In genomic region chr10:114987995-114988394, GRCh38 we compare ENCODE assay signal across 21 cellular contexts. TPM values are rescaled to one million over a fixed set of nuclear protein-coding genes. Genes with fewer than 3 reads are reported as not detected.
DNase-seq lines count a peak whose midpoint lies in the region; ATAC-seq and TF ChIP-seq lines count a peak whose summit lies in the region.
"Had no signal": no experiment of that assay in that cellular context is flagged by ENCODE, and none has a peak within 500 bp of the region (broad histone marks: within the 10 kb centered on the region; RNA-seq: fewer than 3 reads in every experiment).

No MANE protein-coding gene starts in this region.

- no peak for ATAC-seq in activated naive CD8-positive, alpha-beta T cell treated with anti-CD3 and anti-CD28 coated beads, Interleukin-2, amount 50 U/mL, for 24 hours
- ATAC-seq in GM18867 (IDR thresholded peaks at IDR 0.05; ENCODE audit: unreplicated experiment) = no peak
- ATAC-seq in CD8-positive, alpha-beta T cell = no peak
- ATAC-seq: activated CD4-positive, CD25-positive, alpha-beta regulatory T cell treated with anti-CD3 and anti-CD28 coated beads, Interleukin-2, amount 50 U/mL, for 24 hours; foreskin keratinocyte; left lobe of liver; right cardiac atrium; stimulated activated naive CD8-positive, alpha-beta T cell treated with anti-CD3 and anti-CD28 coated beads, Interleukin-15, amount 100 ng/mL, for 72 hours had no signal

- H3K4me1 ChIP-seq in mesenchymal stem cell (ENCODE audit: control insufficient read depth, insufficient read depth, low read depth, low read length) = no peaks in the 10 kb centered on the region
- no peaks in the 10 kb centered on the region for H3K4me1 ChIP-seq in CD8-positive, alpha-beta T cell (ENCODE audit: insufficient read depth, low read length)
- H3K4me1 ChIP-seq: foreskin keratinocyte had no signal

- H3K4me1 Mint-ChIP-seq in activated naive CD8-positive, alpha-beta T cell treated with anti-CD3 and anti-CD28 coated beads, Interleukin-2, amount 50 U/mL, for 24 hours = no peaks in the 10 kb centered on the region
- H3K4me1 Mint-ChIP-seq in CD8-positive, alpha-beta T cell (ENCODE audit: low read depth) = no peaks in the 10 kb centered on the region
- H3K4me1 Mint-ChIP-seq: stimulated activated naive CD8-positive, alpha-beta T cell treated with anti-CD3 and anti-CD28 coated beads, Interleukin-15, amount 100 ng/mL, for 72 hours had no signal

- peaks cover 28% of the 10 kb centered on the region for H3K9me3 Mint-ChIP-seq in activated naive CD8-positive, alpha-beta T cell treated with anti-CD3 and anti-CD28 coated beads, Interleukin-2, amount 50 U/mL, for 24 hours
- peaks cover 11% of the 10 kb centered on the region for H3K9me3 Mint-ChIP-seq in CD8-positive, alpha-beta T cell

- intact Hi-C loops in CD8-positive, alpha-beta T cell (cut with DNase I, micrococcal nuclease) = no loop called here

- H3K9me3 ChIP-seq in mesenchymal stem cell (ENCODE audit: control insufficient read depth, low read length) = peaks cover 38% of the 10 kb centered on the region
- no peaks in the 10 kb centered on the region for H3K9me3 ChIP-seq in CD8-positive, alpha-beta T cell (ENCODE audit: low read length)

- no peak overlapping the region for H4K91ac ChIP-seq in mesenchymal stem cell (ENCODE audit: low read length)

- no peak overlapping the region for H3K4me3 Mint-ChIP-seq in activated naive CD8-positive, alpha-beta T cell treated with anti-CD3 and anti-CD28 coated beads, Interleukin-2, amount 50 U/mL, for 24 hours
- H3K4me3 Mint-ChIP-seq in CD8-positive, alpha-beta T cell = no peak overlapping the region
- H3K4me3 Mint-ChIP-seq: activated naive CD8-positive, alpha-beta T cell; stimulated activated naive CD8-positive, alpha-beta T cell treated with anti-CD3 and anti-CD28 coated beads, Interleukin-15, amount 100 ng/mL, for 72 hours had no signal

- no peak overlapping the region for H3K4ac ChIP-seq in mesenchymal stem cell (ENCODE audit: low read depth in 1 of 2, low read length in 2 of 2)

- H3K14ac ChIP-seq in mesenchymal stem cell (ENCODE audit: low read length in 2 of 2) = no peak overlapping the region

- POLR2A ChIA-PET in CD8-positive, alpha-beta T cell (lab: Charles Lee) = no interaction called here

- peaks cover 12% of the 10 kb centered on the region for H3K79me1 ChIP-seq in mesenchymal stem cell (replicated peaks; ENCODE audit: low read length, poor library complexity, severe bottlenecking)

- H3K23ac ChIP-seq in mesenchymal stem cell (ENCODE audit: low read length in 2 of 2) = no peak overlapping the region

- no peak overlapping the region for H3K18ac ChIP-seq in mesenchymal stem cell (ENCODE audit: low read depth in 1 of 2, low read length in 2 of 2)

- H3K4me3 ChIP-seq in mesenchymal stem cell (ENCODE audit: insufficient read depth in 1 of 2, low read depth in 1 of 2, low read length in 2 of 2) = no peak overlapping the region
- H3K4me3 ChIP-seq in CD8-positive, alpha-beta T cell (ENCODE audit: low read depth, low read length) = no peak overlapping the region

- H4K8ac ChIP-seq in mesenchymal stem cell (ENCODE audit: low read length) = no peak overlapping the region

- peak; percentile 52 for DNase-seq in AG08396 (ENCODE audit: low spot score)
- DNase-seq in HS-27A (ENCODE audit: low read depth) = peak; percentile 51
- peak; percentile 26 for DNase-seq in dedifferentiated amniotic fluid mesenchymal stem cell (ENCODE audit: extremely low spot score)
- DNase-seq in mesenchymal stem cell = peak; percentile 59
- no peak for DNase-seq in activated naive CD8-positive, alpha-beta T cell treated with anti-CD3 and anti-CD28 coated beads, Interleukin-2, amount 50 U/mL, for 24 hours
- no peak for DNase-seq in T-helper 1 cell
- no peak for DNase-seq in CD8-positive, alpha-beta T cell
- DNase-seq: caudate nucleus; effector CD8-positive, alpha-beta T cell; foreskin keratinocyte; Kasumi-1; NCI-H1417; NCI-H2171; occipital lobe; OCI-M1; right cardiac atrium; stimulated activated naive CD8-positive, alpha-beta T cell treated with anti-CD3 and anti-CD28 coated beads, Interleukin-15, amount 100 ng/mL, for 72 hours had no signal

- H3K9ac ChIP-seq in mesenchymal stem cell (ENCODE audit: low read length) = no peak overlapping the region

- peaks cover 42% of the 10 kb centered on the region for H3K36me3 Mint-ChIP-seq in activated naive CD8-positive, alpha-beta T cell treated with anti-CD3 and anti-CD28 coated beads, Interleukin-2, amount 50 U/mL, for 24 hours (ENCODE audit: low read depth)
- H3K36me3 Mint-ChIP-seq in CD8-positive, alpha-beta T cell = peaks cover 53% of the 10 kb centered on the region

- H3K27ac Mint-ChIP-seq in activated naive CD8-positive, alpha-beta T cell treated with anti-CD3 and anti-CD28 coated beads, Interleukin-2, amount 50 U/mL, for 24 hours = no peak overlapping the region
- no peak overlapping the region for H3K27ac Mint-ChIP-seq in CD8-positive, alpha-beta T cell
- H3K27ac Mint-ChIP-seq: activated naive CD8-positive, alpha-beta T cell; stimulated activated naive CD8-positive, alpha-beta T cell treated with anti-CD3 and anti-CD28 coated beads, Interleukin-15, amount 100 ng/mL, for 72 hours had no signal

- CTCF ChIA-PET in CD8-positive, alpha-beta T cell (lab: Charles Lee) = no interaction called here

- H2AFZ ChIP-seq in mesenchymal stem cell (ENCODE audit: low read depth, low read length) = no peak overlapping the region

- no peak overlapping the region for H3K27ac ChIP-seq in mesenchymal stem cell (ENCODE audit: low read length, poor library complexity, severe bottlenecking)
- H3K27ac ChIP-seq in CD8-positive, alpha-beta T cell (ENCODE audit: low read depth, low read length) = no peak overlapping the region
- H3K27ac ChIP-seq: foreskin keratinocyte had no signal

- TF ChIP-seq CTCF in CD8-positive, alpha-beta T cell (IDR thresholded peaks at IDR 0.05) = no peak

- H2BK12ac ChIP-seq in mesenchymal stem cell (ENCODE audit: low read length in 2 of 2) = no peak overlapping the region

- H2AK5ac ChIP-seq in mesenchymal stem cell (ENCODE audit: low read length, severe bottlenecking) = no peak overlapping the region

- H3K27me3 ChIP-seq in mesenchymal stem cell (ENCODE audit: control insufficient read depth in 1 of 2, insufficient read depth in 1 of 2, low read length in 2 of 2) = no peaks in the 10 kb centered on the region
- H3K27me3 ChIP-seq in CD8-positive, alpha-beta T cell (ENCODE audit: insufficient read depth, low read length) = no peaks in the 10 kb centered on the region
- H3K27me3 ChIP-seq: foreskin keratinocyte had no signal

- H3K36me3 ChIP-seq in mesenchymal stem cell (ENCODE audit: control insufficient read depth in 1 of 2, insufficient read depth in 2 of 2, low read depth in 1 of 2, low read length in 2 of 2) = peaks cover 3 to 13% of the 10 kb centered on the region in 2 experiments
- no peaks in the 10 kb centered on the region for H3K36me3 ChIP-seq in CD8-positive, alpha-beta T cell (ENCODE audit: insufficient read depth, low read length)

- H2BK5ac ChIP-seq in mesenchymal stem cell (ENCODE audit: low read depth, low read length, poor library complexity, severe bottlenecking) = no peak overlapping the region

- H2BK15ac ChIP-seq in mesenchymal stem cell (ENCODE audit: low read depth, poor library complexity, severe bottlenecking) = no peak overlapping the region

- H2BK120ac ChIP-seq in mesenchymal stem cell (ENCODE audit: low read depth, low read length) = no peak overlapping the region

- 100% methylated on average over 1 of the region's 1 CpG for WGBS in mesenchymal stem cell

- no peaks in the 10 kb centered on the region for H3K27me3 Mint-ChIP-seq in activated naive CD8-positive, alpha-beta T cell treated with anti-CD3 and anti-CD28 coated beads, Interleukin-2, amount 50 U/mL, for 24 hours
- H3K27me3 Mint-ChIP-seq in CD8-positive, alpha-beta T cell (ENCODE audit: low read depth) = no peaks in the 10 kb centered on the region
- H3K27me3 Mint-ChIP-seq: activated naive CD8-positive, alpha-beta T cell; stimulated activated naive CD8-positive, alpha-beta T cell treated with anti-CD3 and anti-CD28 coated beads, Interleukin-15, amount 100 ng/mL, for 72 hours had no signal

- H3K4me2 ChIP-seq in mesenchymal stem cell (ENCODE audit: low read length, poor library complexity, severe bottlenecking) = no peak overlapping the region

RNA-seq across cellular contexts. Expression of gene TRUB1, which starts 50.0 kb away (rescaled TPM):
- polyA plus RNA-seq in mesenchymal stem cell (2013, experiment 1 of 2) = 13.5 TPM
- 14.5 TPM for polyA plus RNA-seq in mesenchymal stem cell (2013, experiment 2 of 2)
- total RNA-seq in CD8-positive, alpha-beta T cell = 1 to 10 TPM; 7.7 to 9.7 TPM

Comparison
In these comparisons a context has a peak if more than half of its experiments do, and no peak if none do; other contexts are left out.
1. DNase-seq: peak in AG08396 (single experiment), HS-27A (single experiment), dedifferentiated amniotic fluid mesenchymal stem cell (single experiment) and mesenchymal stem cell (single experiment); none in activated naive CD8-positive, alpha-beta T cell treated with anti-CD3 and anti-CD28 coated beads, Interleukin-2, amount 50 U/mL, for 24 hours (single experiment), T-helper 1 cell (0 of 5) and CD8-positive, alpha-beta T cell (0 of 7).